In the genomic region with DNA sequence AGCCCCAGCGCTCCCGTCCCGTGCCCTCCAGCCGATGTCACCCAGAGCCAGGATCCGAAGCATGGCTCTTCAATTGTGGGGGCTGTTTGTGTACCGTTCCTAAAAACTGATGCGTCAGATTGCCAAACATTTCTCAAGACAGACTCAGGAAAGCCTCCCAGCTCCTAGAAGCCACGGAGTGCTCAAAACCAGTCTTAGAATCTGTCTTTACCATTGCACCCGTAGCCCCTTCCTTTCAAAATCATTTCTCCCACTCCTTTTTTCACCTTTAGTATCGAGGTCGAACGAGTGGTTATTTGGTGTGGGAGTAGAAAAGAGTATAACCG, we compare ENCODE assay signal across 1 cellular context.
TF ChIP-seq lines count a peak whose summit lies in the region.

No MANE protein-coding gene starts in this region.

TF ChIP-seq in HepG2, 621 proteins besides CTCF, POLR2A, EP300 and RAD21 (continued from another document):
- TF ChIP-seq LRRFIP1 (CRISPR knock-in tag; conservative IDR thresholded peaks at IDR 0.05) (no peak), FOXA3 (CRISPR knock-in tag; IDR thresholded peaks at IDR 0.05) (no peak), ZNF557 (CRISPR knock-in tag; IDR thresholded peaks at IDR 0.05) (no peak)
